In the genomic region with DNA sequence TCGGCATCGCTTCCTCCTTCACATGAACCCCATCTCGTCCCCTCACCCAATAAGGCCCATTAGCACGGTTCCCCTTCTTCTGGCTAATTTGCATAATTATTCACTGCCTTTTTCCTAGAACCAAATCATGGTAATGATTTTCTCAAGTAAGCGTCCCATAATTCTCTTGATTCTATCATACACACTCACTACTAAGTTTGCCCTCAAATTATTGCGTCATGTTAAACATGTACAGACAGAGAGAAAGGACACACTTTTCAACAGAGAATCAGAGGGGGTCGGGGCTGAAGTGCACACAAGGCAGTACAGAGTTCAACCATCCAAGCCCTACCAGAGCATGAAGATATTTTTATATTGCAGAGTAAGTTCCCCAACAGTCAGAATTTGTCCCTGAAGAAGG, we compare ENCODE assay signal across 12 cellular contexts.
"Had no signal": no experiment of that assay in that cellular context is flagged by ENCODE, and none has a peak within 500 bp of the region (broad histone marks: within the 10 kb centered on the region; RNA-seq: fewer than 3 reads in every experiment).

No MANE protein-coding gene starts in this region.

- H3K9me3 ChIP-seq: esophagus squamous epithelium, heart right ventricle, left lung, tibial nerve, vagina had no signal

- DNase-seq: activated CD4-positive, alpha-beta memory T cell treated with anti-CD3 and anti-CD28 coated beads for 36 hours; activated CD4-positive, alpha-beta T cell treated with anti-CD3 and anti-CD28 coated beads for 36 hours; activated CD8-positive, alpha-beta memory T cell treated with anti-CD3 and anti-CD28 coated beads, Interleukin-2, amount 10 ng/mL, durations not matched to agents 7 days and 5 days; activated naive CD4-positive, alpha-beta T cell treated with anti-CD3 and anti-CD28 coated beads for 36 hours; effector CD4-positive, alpha-beta T cell; esophagus squamous epithelium; heart right ventricle; left lung; stimulated activated CD4-positive, alpha-beta T cell treated with anti-CD3 and anti-CD28 coated beads, Interleukin-2, amount 100 ng/mL, for 24 hours; T-helper 2 cell had no signal

- H3K4me3 ChIP-seq: esophagus squamous epithelium, heart right ventricle, left lung, tibial nerve, vagina had no signal

- H3K27ac ChIP-seq: esophagus squamous epithelium, heart right ventricle, left lung, tibial nerve, vagina had no signal

- H3K4me1 ChIP-seq: tibial nerve had no signal

- H3K27me3 ChIP-seq: esophagus squamous epithelium, heart right ventricle, left lung, tibial nerve, vagina had no signal
